In genomic region chr5:168315991-168316578, GRCh38 we compare ENCODE assay signal across 10 cellular contexts. TPM values are rescaled to one million over a fixed set of nuclear protein-coding genes. Genes with fewer than 3 reads are reported as not detected.
DNase-seq lines count a peak whose midpoint lies in the region; ATAC-seq and TF ChIP-seq lines count a peak whose summit lies in the region.
"Had no signal": no experiment of that assay in that cellular context is flagged by ENCODE, and none has a peak within 500 bp of the region (broad histone marks: within the 10 kb centered on the region; RNA-seq: fewer than 3 reads in every experiment).

No MANE protein-coding gene starts in this region.

- no peaks in the 10 kb centered on the region for H3K36me3 ChIP-seq in HUES64 (ENCODE audit: insufficient read depth, low read length)
- no peaks in the 10 kb centered on the region for H3K36me3 ChIP-seq in Panc1 (ENCODE audit: control insufficient read depth, insufficient read depth, low read length)
- H3K36me3 ChIP-seq in smooth muscle cell (ENCODE audit: low read depth) = no peaks in the 10 kb centered on the region

- no peaks in the 10 kb centered on the region for H4K20me1 ChIP-seq in smooth muscle cell (ENCODE audit: low read depth)

- DNase-seq in Panc1 (ENCODE audit: low read depth, low spot score) = no peak
- DNase-seq in smooth muscle cell (lab: John Stamatoyannopoulos, UW; ENCODE audit: unreplicated experiment) = no peak
- no peak for DNase-seq in activated CD4-positive, alpha-beta memory T cell treated with anti-CD3 and anti-CD28 coated beads for 36 hours
- no peak for DNase-seq in activated CD8-positive, alpha-beta T cell treated with anti-CD3 and anti-CD28 coated beads, Interleukin-2, amount 10 ng/mL, durations not matched to agents 7 days and 5 days
- no peak for DNase-seq in NCI-H2107 (lab: John Stamatoyannopoulos, UW)
- DNase-seq: activated CD4-positive, alpha-beta T cell treated with anti-CD3 and anti-CD28 coated beads for 4 hours; DND-41 had no signal

- TF ChIP-seq CTCF in Panc1 (IDR thresholded peaks at IDR 0.05) (no peak), smooth muscle cell (IDR thresholded peaks at IDR 0.05; ENCODE audit: borderline replicate concordance, insufficient read depth, poor library complexity, severe bottlenecking) (no peak)

- no peak overlapping the region for H3K4me3 Mint-ChIP-seq in activated CD4-positive, alpha-beta memory T cell treated with anti-CD3 and anti-CD28 coated beads for 36 hours
- no peak overlapping the region for H3K4me3 Mint-ChIP-seq in activated CD8-positive, alpha-beta T cell treated with anti-CD3 and anti-CD28 coated beads, Interleukin-2, amount 10 ng/mL, durations not matched to agents 7 days and 5 days

- no peak overlapping the region for H3K27ac Mint-ChIP-seq in activated CD4-positive, alpha-beta memory T cell treated with anti-CD3 and anti-CD28 coated beads for 36 hours
- H3K27ac Mint-ChIP-seq in activated CD8-positive, alpha-beta T cell treated with anti-CD3 and anti-CD28 coated beads, Interleukin-2, amount 10 ng/mL, durations not matched to agents 7 days and 5 days = no peak overlapping the region

- WGBS in HUES64 = 88% methylated on average over 9 of the region's 9 CpGs
- WGBS in smooth muscle cell (ENCODE audit: low lambda C conversion rate) = 83% methylated on average over 9 of the region's 9 CpGs

- no peaks in the 10 kb centered on the region for H3K4me1 Mint-ChIP-seq in activated CD4-positive, alpha-beta memory T cell treated with anti-CD3 and anti-CD28 coated beads for 36 hours (ENCODE audit: low read depth)
- H3K4me1 Mint-ChIP-seq in activated CD8-positive, alpha-beta T cell treated with anti-CD3 and anti-CD28 coated beads, Interleukin-2, amount 10 ng/mL, durations not matched to agents 7 days and 5 days (ENCODE audit: low read depth) = no peaks in the 10 kb centered on the region

- H2AFZ ChIP-seq in smooth muscle cell (ENCODE audit: low read depth) = no peak overlapping the region

- H3K9me3 ChIP-seq in HUES64 (ENCODE audit: insufficient read depth, low read depth, low read length) (no peaks in the 10 kb centered on the region), Panc1 (ENCODE audit: control insufficient read depth, insufficient read depth, low read depth, low read length) (no peaks in the 10 kb centered on the region), smooth muscle cell (replicated peaks; ENCODE audit: low read depth) (no peaks in the 10 kb centered on the region)

- H3K27me3 ChIP-seq in HUES64 (ENCODE audit: insufficient read depth, low read length) (no peaks in the 10 kb centered on the region), Panc1 (ENCODE audit: control insufficient read depth, insufficient read depth, low read length) (no peaks in the 10 kb centered on the region), layer of hippocampus (ENCODE audit: control insufficient read depth, insufficient read depth, low read length) (no peaks in the 10 kb centered on the region), smooth muscle cell (ENCODE audit: low read depth) (no peaks in the 10 kb centered on the region)

- H3K4me3 ChIP-seq in HUES64 (ENCODE audit: low read length) (no peak overlapping the region), Panc1 (ENCODE audit: low read depth in 2 of 2, low read length in 2 of 2) (no peak overlapping the region), smooth muscle cell (no peak overlapping the region)

- POLR2A ChIA-PET in Panc1 (lab: Charles Lee) = no interaction called here
- POLR2A ChIA-PET in activated CD4-positive, alpha-beta memory T cell treated with anti-CD3 and anti-CD28 coated beads for 36 hours (lab: Charles Lee) = no interaction called here
- POLR2A ChIA-PET in activated CD8-positive, alpha-beta T cell treated with anti-CD3 and anti-CD28 coated beads, Interleukin-2, amount 10 ng/mL, durations not matched to agents 7 days and 5 days (lab: Charles Lee) = interaction anchor here (1.3 kb wide), 1 partner anchor 13 kb away, joined by 3 read pairs; no protein-coding TSS in a partner anchor

- H3K9ac ChIP-seq in HUES64 (ENCODE audit: low read depth, low read length) = no peak overlapping the region
- H3K9ac ChIP-seq in smooth muscle cell (ENCODE audit: low read depth) = peak overlapping the region; percentile 1

- H3K79me2 ChIP-seq in smooth muscle cell (ENCODE audit: low read depth) = no peaks in the 10 kb centered on the region

- ATAC-seq in Panc1 (peak; percentile 12), GM19467 (IDR thresholded peaks at IDR 0.05; ENCODE audit: unreplicated experiment) (no peak)
- ATAC-seq in activated CD8-positive, alpha-beta T cell treated with anti-CD3 and anti-CD28 coated beads, Interleukin-2, amount 10 ng/mL, durations not matched to agents 7 days and 5 days = no peak

- H3K4me2 ChIP-seq in smooth muscle cell = peak overlapping the region; percentile 10

- CTCF ChIA-PET in Panc1 (lab: Charles Lee) = no interaction called here
- CTCF ChIA-PET in activated CD4-positive, alpha-beta memory T cell treated with anti-CD3 and anti-CD28 coated beads for 36 hours (lab: Charles Lee) = no interaction called here
- CTCF ChIA-PET in activated CD8-positive, alpha-beta T cell treated with anti-CD3 and anti-CD28 coated beads, Interleukin-2, amount 10 ng/mL, durations not matched to agents 7 days and 5 days (lab: Charles Lee) = no interaction called here

- in situ Hi-C loops in Panc1 (cut with HindIII; ENCODE audit: low pct_unique_long_range_greater_than_20kb, low sequenced_read_pairs) = no loop called here

- H3K36me3 Mint-ChIP-seq in activated CD4-positive, alpha-beta memory T cell treated with anti-CD3 and anti-CD28 coated beads for 36 hours = no peaks in the 10 kb centered on the region
- no peaks in the 10 kb centered on the region for H3K36me3 Mint-ChIP-seq in activated CD8-positive, alpha-beta T cell treated with anti-CD3 and anti-CD28 coated beads, Interleukin-2, amount 10 ng/mL, durations not matched to agents 7 days and 5 days (ENCODE audit: low read depth)

- no peaks in the 10 kb centered on the region for H3K27me3 Mint-ChIP-seq in activated CD4-positive, alpha-beta memory T cell treated with anti-CD3 and anti-CD28 coated beads for 36 hours
- H3K27me3 Mint-ChIP-seq in activated CD8-positive, alpha-beta T cell treated with anti-CD3 and anti-CD28 coated beads, Interleukin-2, amount 10 ng/mL, durations not matched to agents 7 days and 5 days (ENCODE audit: low read depth) = no peaks in the 10 kb centered on the region

- H3K27ac ChIP-seq in HUES64 (ENCODE audit: low read depth, low read length) (peak overlapping the region; percentile 21; the same call in 1 of the 2 replicates), Panc1 (ENCODE audit: low read length) (0 out of 2 replicates have a peak overlapping the region, but pooled peaks have one; percentile 29), layer of hippocampus (ENCODE audit: low read depth, low read length) (peak overlapping the region; percentile 59), smooth muscle cell (ENCODE audit: low read depth) (peak overlapping the region; percentile 63)

- intact Hi-C loops in Panc1 (cut with micrococcal nuclease; ENCODE audit: unreplicated experiment) = no loop called here
- intact Hi-C loops in activated CD4-positive, alpha-beta memory T cell treated with anti-CD3 and anti-CD28 coated beads for 36 hours (cut with micrococcal nuclease) = no loop called here

- no TSS peak for BruUV-seq in Panc1 (replicated peaks; lab: Mats Ljungman, UMichigan)

- no peaks in the 10 kb centered on the region for H3K9me3 Mint-ChIP-seq in activated CD4-positive, alpha-beta memory T cell treated with anti-CD3 and anti-CD28 coated beads for 36 hours
- H3K9me3 Mint-ChIP-seq in activated CD8-positive, alpha-beta T cell treated with anti-CD3 and anti-CD28 coated beads, Interleukin-2, amount 10 ng/mL, durations not matched to agents 7 days and 5 days (ENCODE audit: insufficient read depth) = no peaks in the 10 kb centered on the region

- peaks cover 10% of the 10 kb centered on the region for H3F3A ChIP-seq in smooth muscle cell (ENCODE audit: low read depth)

- H3K4me1 ChIP-seq in HUES64 (ENCODE audit: insufficient read depth, low read length) = peaks cover 25% of the 10 kb centered on the region
- H3K4me1 ChIP-seq in Panc1 (ENCODE audit: control insufficient read depth, insufficient read depth, low read length) = peaks cover 28% of the 10 kb centered on the region
- peaks cover 16% of the 10 kb centered on the region for H3K4me1 ChIP-seq in smooth muscle cell (ENCODE audit: low read depth)

RNA-seq across cellular contexts. Expression of gene WWC1, which starts 24.6 kb away (rescaled TPM):
- polyA plus RNA-seq in HUES64 (2013, experiment 1 of 2) = 15.9 TPM
- polyA plus RNA-seq in HUES64 (2013, experiment 2 of 2) = 21.4 TPM
- total RNA-seq in Panc1 (2021; ENCODE audit: unreplicated experiment) (29.4 TPM), smooth muscle cell (3.7 and 4.5 TPM in 2 replicates)
- polyA plus RNA-seq in Panc1 (2012; ENCODE audit: insufficient read length) = 21.0 TPM
- polyA plus RNA-seq in smooth muscle cell = 6.3 and 7.5 TPM in 2 replicates
- 1 to 10 TPM in 1 of 2 experiments, under 1 TPM in 1; 0.82 to 1.3 TPM for total RNA-seq in activated CD4-positive, alpha-beta memory T cell treated with anti-CD3 and anti-CD28 coated beads for 36 hours
- not detected for total RNA-seq in activated CD8-positive, alpha-beta T cell treated with anti-CD3 and anti-CD28 coated beads, Interleukin-2, amount 10 ng/mL, durations not matched to agents 7 days and 5 days
